ENCODE assay signal across 21 cellular contexts in the genomic region with DNA sequence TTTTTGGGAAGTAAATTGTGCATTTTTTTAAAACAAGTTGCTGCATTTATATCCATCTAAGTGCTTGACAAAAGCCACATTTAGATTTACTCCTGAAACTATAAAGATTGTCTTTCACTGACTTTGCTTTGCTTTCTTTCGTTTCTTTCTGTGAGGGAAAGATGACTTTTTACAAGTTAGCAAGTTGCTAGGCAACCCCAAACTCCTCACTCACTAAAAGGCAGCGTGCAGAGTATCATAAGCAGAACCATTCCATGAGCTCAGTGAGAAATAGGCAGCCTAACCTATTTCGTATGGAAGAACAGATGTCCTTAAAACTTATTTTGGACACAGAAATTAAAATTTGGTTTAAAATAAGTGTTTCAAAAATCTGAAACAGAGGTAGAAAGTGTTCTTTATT.
"Had no signal": no experiment of that assay in that cellular context is flagged by ENCODE, and none has a peak within 500 bp of the region (broad histone marks: within the 10 kb centered on the region; RNA-seq: fewer than 3 reads in every experiment).

No MANE protein-coding gene starts in this region.

- DNase-seq: kidney; left colon; left lung; naive thymus-derived CD8-positive, alpha-beta T cell; pancreas; posterior cingulate gyrus; retina; right cardiac atrium; stimulated activated CD4-positive, alpha-beta T cell treated with anti-CD3 and anti-CD28 coated beads, Interleukin-4, amount 100 ng/mL, for 24 hours; stimulated activated naive CD8-positive, alpha-beta T cell treated with anti-CD3 and anti-CD28 coated beads, Interleukin-15, Interleukin-2, amounts not matched to agents 100 U/mL and 50 U/mL, for 24 hours; stomach; upper lobe of left lung had no signal

- H3K9me3 ChIP-seq: left lung, pancreas, prostate gland, stomach, suprapubic skin, thoracic aorta, tibial nerve, upper lobe of left lung, vagina had no signal

- H3K36me3 ChIP-seq: prostate gland had no signal

- H3K27me3 ChIP-seq: left lung, pancreas, stomach, suprapubic skin, tibial nerve, upper lobe of left lung, vagina had no signal

- H3K27ac ChIP-seq: left lung, pancreas, prostate gland, skin epidermis, suprapubic skin, thoracic aorta, tibial nerve, upper lobe of left lung, vagina had no signal

- H3K4me3 ChIP-seq: left lung, lung, pancreas, prostate gland, skin epidermis, stomach, suprapubic skin, thoracic aorta, tibial nerve, upper lobe of left lung, vagina had no signal

- H3K4me1 ChIP-seq: pancreas, prostate gland had no signal

- FAIRE-seq: kidney had no signal

- ATAC-seq: left colon; left lung; naive thymus-derived CD8-positive, alpha-beta T cell; pancreas; right cardiac atrium; sciatic nerve; stimulated activated memory B cell treated with anti-CD40 and anti-IgM and Interleukin-4, amounts not matched to agents 10 μg/mL and 1 μg/mL and 100 μg/mL, for 72 hours; stimulated activated naive CD8-positive, alpha-beta T cell treated with anti-CD3 and anti-CD28 coated beads, Interleukin-15, Interleukin-2, amounts not matched to agents 100 U/mL and 50 U/mL, for 24 hours had no signal
